ENCODE assay signal across 13 cellular contexts in genomic region chr20:50870572-50871161, GRCh38.
A peak's percentile ranks its signal among the peaks of the same experiment; 100 is the strongest.
DNase-seq lines count a peak whose midpoint lies in the region; ATAC-seq and TF ChIP-seq lines count a peak whose summit lies in the region.
"Had no signal": no experiment of that assay in that cellular context is flagged by ENCODE, and none has a peak within 500 bp of the region (broad histone marks: within the 10 kb centered on the region; RNA-seq: fewer than 3 reads in every experiment).

No MANE protein-coding gene starts in this region.

- H3K79me2 ChIP-seq in smooth muscle cell (ENCODE audit: low read depth), result no peaks in the 10 kb centered on the region

- TF ChIP-seq CTCF in chondrocyte (IDR thresholded peaks at IDR 0.05) (no peak), smooth muscle cell (IDR thresholded peaks at IDR 0.05; ENCODE audit: borderline replicate concordance, insufficient read depth, poor library complexity, severe bottlenecking) (no peak)

- H3K27ac ChIP-seq in HUES64 (ENCODE audit: low read depth, low read length) (peak overlapping the region; percentile 94), smooth muscle cell (ENCODE audit: low read depth) (peak overlapping the region; percentile 15)
- H3K27ac ChIP-seq: body of pancreas had no signal

- DNase-seq in chondrocyte (ENCODE audit: low spot score), result no peak
- DNase-seq in left kidney (ENCODE audit: low read depth, low spot score), result peak; percentile 96
- DNase-seq in smooth muscle cell (lab: John Stamatoyannopoulos, UW; ENCODE audit: unreplicated experiment), result peak; percentile 27
- DNase-seq in LoVo (ENCODE audit: low spot score), result no peak
- DNase-seq in stimulated activated naive CD8-positive, alpha-beta T cell treated with anti-CD3 and anti-CD28 coated beads, Interleukin-15, Interleukin-2, amounts not matched to agents 100 U/mL and 50 U/mL, for 24 hours, result no peak
- DNase-seq in NCI-H345 (lab: John Stamatoyannopoulos, UW), result no peak
- DNase-seq: activated CD4-positive, CD25-positive, alpha-beta regulatory T cell treated with anti-CD3 and anti-CD28 coated beads, Interleukin-2, amount 50 U/mL, for 72 hours; activated T-cell treated with anti-CD3 and anti-CD28 coated beads, Interleukin-2, amount 50 U/mL, for 48 hours; body of pancreas; CD4-positive, alpha-beta memory T cell; NCI-H1092 had no signal

- peak overlapping the region; percentile 74 for H3K9ac ChIP-seq in HUES64 (ENCODE audit: low read depth, low read length)
- no peak overlapping the region for H3K9ac ChIP-seq in smooth muscle cell (ENCODE audit: low read depth)

- H3F3A ChIP-seq in smooth muscle cell (ENCODE audit: low read depth), result no peaks in the 10 kb centered on the region

- no peaks in the 10 kb centered on the region for H3K36me3 Mint-ChIP-seq in chondrocyte (ENCODE audit: low read depth)

- H3K9me3 Mint-ChIP-seq in chondrocyte (ENCODE audit: low read depth), result no peaks in the 10 kb centered on the region
- H3K9me3 Mint-ChIP-seq: CD4-positive, alpha-beta memory T cell had no signal

- no peak overlapping the region for H2AFZ ChIP-seq in smooth muscle cell (ENCODE audit: low read depth)

- H3K27me3 Mint-ChIP-seq in chondrocyte (ENCODE audit: low read depth), result no peaks in the 10 kb centered on the region
- H3K27me3 Mint-ChIP-seq: CD4-positive, alpha-beta memory T cell had no signal

- peak overlapping the region; percentile 82 for H3K4me2 ChIP-seq in smooth muscle cell

- WGBS in HUES64, result 4% methylated on average over 18 of the region's 18 CpGs
- 6% methylated on average over 18 of the region's 18 CpGs for WGBS in smooth muscle cell (ENCODE audit: low lambda C conversion rate)

- H4K20me1 ChIP-seq in smooth muscle cell (ENCODE audit: low read depth), result no peaks in the 10 kb centered on the region

- H3K4me3 Mint-ChIP-seq in chondrocyte (ENCODE audit: unreplicated experiment), result peak overlapping the region; percentile 16
- H3K4me3 Mint-ChIP-seq: CD4-positive, alpha-beta memory T cell had no signal

- H3K4me3 ChIP-seq in HUES64 (ENCODE audit: low read length), result peak overlapping the region; percentile 48
- H3K4me3 ChIP-seq in smooth muscle cell, result peak overlapping the region; percentile 33
- H3K4me3 ChIP-seq: body of pancreas had no signal

- H3K36me3 ChIP-seq in HUES64 (ENCODE audit: insufficient read depth, low read length), result no peaks in the 10 kb centered on the region
- H3K36me3 ChIP-seq in smooth muscle cell (ENCODE audit: low read depth), result no peaks in the 10 kb centered on the region

- no peaks in the 10 kb centered on the region for H3K9me3 ChIP-seq in HUES64 (ENCODE audit: insufficient read depth, low read depth, low read length)
- no peaks in the 10 kb centered on the region for H3K9me3 ChIP-seq in smooth muscle cell (replicated peaks; ENCODE audit: low read depth)
- H3K9me3 ChIP-seq: body of pancreas had no signal

- H3K27ac Mint-ChIP-seq in chondrocyte (ENCODE audit: unreplicated experiment), result peak overlapping the region; percentile 12
- H3K27ac Mint-ChIP-seq: CD4-positive, alpha-beta memory T cell had no signal

- H3K27me3 ChIP-seq in HUES64 (ENCODE audit: insufficient read depth, low read length) (no peaks in the 10 kb centered on the region), smooth muscle cell (ENCODE audit: low read depth) (no peaks in the 10 kb centered on the region)
- H3K27me3 ChIP-seq: body of pancreas had no signal

- peaks cover 19% of the 10 kb centered on the region for H3K4me1 Mint-ChIP-seq in chondrocyte (ENCODE audit: low read depth)
- H3K4me1 Mint-ChIP-seq: CD4-positive, alpha-beta memory T cell had no signal

- peaks cover 17% of the 10 kb centered on the region for H3K4me1 ChIP-seq in HUES64 (ENCODE audit: insufficient read depth, low read length)
- H3K4me1 ChIP-seq in smooth muscle cell (ENCODE audit: low read depth), result peaks cover 16% of the 10 kb centered on the region
- H3K4me1 ChIP-seq: body of pancreas had no signal

- ATAC-seq in stimulated activated naive CD8-positive, alpha-beta T cell treated with anti-CD3 and anti-CD28 coated beads, Interleukin-15, Interleukin-2, amounts not matched to agents 100 U/mL and 50 U/mL, for 24 hours, result no peak
- ATAC-seq: body of pancreas, HCT116 had no signal

Comparison
In these comparisons a context has a peak if more than half of its experiments do, and no peak if none do; other contexts are left out.
1. DNase-seq: peak in left kidney (single experiment) and smooth muscle cell (single experiment); none in chondrocyte (single experiment), LoVo (single experiment), stimulated activated naive CD8-positive, alpha-beta T cell treated with anti-CD3 and anti-CD28 coated beads, Interleukin-15, Interleukin-2, amounts not matched to agents 100 U/mL and 50 U/mL, for 24 hours (single experiment) and NCI-H345 (single experiment).